ENCODE assay signal across 1 cellular context in the genomic region with DNA sequence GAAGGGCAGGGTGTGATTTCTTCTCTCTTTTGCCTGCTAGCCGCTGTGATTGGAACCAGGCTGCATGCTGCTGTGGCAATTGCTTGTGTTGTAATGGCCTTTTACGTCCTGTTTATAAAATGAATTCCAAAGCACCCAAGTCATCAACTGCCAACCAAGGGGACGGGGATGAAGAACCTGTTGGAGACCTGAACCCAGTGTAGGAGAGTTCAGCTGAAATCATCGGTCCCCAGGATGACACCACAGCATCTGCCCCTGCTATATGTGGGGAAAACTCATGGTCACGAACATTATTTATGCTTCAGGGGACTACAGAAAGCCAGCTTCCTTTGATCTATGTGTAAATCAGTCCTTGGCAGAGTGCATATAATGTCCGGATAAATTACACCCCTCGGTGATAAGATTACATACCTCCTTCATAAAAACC.
TF ChIP-seq lines count a peak whose summit lies in the region.

No MANE protein-coding gene starts in this region.

TF ChIP-seq in GM23338, 12 proteins besides CTCF, POLR2A, EP300 and RAD21 (continued from another document):
- TF ChIP-seq, protein P1, sequence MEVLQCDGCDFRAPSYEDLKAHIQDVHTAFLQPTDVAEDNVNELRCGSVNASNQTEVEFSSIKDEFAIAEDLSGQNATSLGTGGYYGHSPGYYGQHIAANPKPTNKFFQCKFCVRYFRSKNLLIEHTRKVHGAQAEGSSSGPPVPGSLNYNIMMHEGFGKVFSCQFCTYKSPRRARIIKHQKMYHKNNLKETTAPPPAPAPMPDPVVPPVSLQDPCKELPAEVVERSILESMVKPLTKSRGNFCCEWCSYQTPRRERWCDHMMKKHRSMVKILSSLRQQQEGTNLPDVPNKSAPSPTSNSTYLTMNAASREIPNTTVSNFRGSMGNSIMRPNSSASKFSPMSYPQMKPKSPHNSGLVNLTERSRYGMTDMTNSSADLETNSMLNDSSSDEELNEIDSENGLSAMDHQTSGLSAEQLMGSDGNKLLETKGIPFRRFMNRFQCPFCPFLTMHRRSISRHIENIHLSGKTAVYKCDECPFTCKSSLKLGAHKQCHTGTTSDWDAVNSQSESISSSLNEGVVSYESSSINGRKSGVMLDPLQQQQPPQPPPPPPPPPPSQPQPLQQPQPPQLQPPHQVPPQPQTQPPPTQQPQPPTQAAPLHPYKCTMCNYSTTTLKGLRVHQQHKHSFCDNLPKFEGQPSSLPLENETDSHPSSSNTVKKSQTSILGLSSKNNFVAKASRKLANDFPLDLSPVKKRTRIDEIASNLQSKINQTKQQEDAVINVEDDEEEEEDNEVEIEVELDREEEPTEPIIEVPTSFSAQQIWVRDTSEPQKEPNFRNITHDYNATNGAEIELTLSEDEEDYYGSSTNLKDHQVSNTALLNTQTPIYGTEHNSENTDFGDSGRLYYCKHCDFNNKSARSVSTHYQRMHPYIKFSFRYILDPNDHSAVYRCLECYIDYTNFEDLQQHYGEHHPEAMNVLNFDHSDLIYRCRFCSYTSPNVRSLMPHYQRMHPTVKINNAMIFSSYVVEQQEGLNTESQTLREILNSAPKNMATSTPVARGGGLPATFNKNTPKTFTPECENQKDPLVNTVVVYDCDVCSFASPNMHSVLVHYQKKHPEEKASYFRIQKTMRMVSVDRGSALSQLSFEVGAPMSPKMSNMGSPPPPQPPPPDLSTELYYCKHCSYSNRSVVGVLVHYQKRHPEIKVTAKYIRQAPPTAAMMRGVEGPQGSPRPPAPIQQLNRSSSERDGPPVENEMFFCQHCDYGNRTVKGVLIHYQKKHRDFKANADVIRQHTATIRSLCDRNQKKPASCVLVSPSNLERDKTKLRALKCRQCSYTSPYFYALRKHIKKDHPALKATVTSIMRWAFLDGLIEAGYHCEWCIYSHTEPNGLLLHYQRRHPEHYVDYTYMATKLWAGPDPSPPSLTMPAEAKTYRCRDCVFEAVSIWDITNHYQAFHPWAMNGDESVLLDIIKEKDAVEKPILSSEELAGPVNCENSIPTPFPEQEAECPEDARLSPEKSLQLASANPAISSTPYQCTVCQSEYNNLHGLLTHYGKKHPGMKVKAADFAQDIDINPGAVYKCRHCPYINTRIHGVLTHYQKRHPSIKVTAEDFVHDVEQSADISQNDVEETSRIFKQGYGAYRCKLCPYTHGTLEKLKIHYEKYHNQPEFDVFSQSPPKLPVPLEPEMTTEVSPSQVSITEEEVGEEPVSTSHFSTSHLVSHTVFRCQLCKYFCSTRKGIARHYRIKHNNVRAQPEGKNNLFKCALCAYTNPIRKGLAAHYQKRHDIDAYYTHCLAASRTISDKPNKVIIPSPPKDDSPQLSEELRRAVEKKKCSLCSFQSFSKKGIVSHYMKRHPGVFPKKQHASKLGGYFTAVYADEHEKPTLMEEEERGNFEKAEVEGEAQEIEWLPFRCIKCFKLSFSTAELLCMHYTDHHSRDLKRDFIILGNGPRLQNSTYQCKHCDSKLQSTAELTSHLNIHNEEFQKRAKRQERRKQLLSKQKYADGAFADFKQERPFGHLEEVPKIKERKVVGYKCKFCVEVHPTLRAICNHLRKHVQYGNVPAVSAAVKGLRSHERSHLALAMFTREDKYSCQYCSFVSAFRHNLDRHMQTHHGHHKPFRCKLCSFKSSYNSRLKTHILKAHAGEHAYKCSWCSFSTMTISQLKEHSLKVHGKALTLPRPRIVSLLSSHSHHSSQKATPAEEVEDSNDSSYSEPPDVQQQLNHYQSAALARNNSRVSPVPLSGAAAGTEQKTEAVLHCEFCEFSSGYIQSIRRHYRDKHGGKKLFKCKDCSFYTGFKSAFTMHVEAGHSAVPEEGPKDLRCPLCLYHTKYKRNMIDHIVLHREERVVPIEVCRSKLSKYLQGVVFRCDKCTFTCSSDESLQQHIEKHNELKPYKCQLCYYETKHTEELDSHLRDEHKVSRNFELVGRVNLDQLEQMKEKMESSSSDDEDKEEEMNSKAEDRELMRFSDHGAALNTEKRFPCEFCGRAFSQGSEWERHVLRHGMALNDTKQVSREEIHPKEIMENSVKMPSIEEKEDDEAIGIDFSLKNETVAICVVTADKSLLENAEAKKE (CRISPR knock-in tag; IDR thresholded peaks at IDR 0.05) = no peak
TF ChIP-seq in GM23338: peak in this region for 0.
